ENCODE assay signal across 1 cellular context in genomic region chr2:5841126-5841525, GRCh38.
TF ChIP-seq lines count a peak whose summit lies in the region.

No MANE protein-coding gene starts in this region.

TF ChIP-seq in SK-N-SH, 30 proteins besides CTCF, POLR2A, EP300 and RAD21:
- TF ChIP-seq GABPA (IDR thresholded peaks at IDR 0.05; ENCODE audit: low read depth), result no peak
- TF ChIP-seq, protein P1, sequence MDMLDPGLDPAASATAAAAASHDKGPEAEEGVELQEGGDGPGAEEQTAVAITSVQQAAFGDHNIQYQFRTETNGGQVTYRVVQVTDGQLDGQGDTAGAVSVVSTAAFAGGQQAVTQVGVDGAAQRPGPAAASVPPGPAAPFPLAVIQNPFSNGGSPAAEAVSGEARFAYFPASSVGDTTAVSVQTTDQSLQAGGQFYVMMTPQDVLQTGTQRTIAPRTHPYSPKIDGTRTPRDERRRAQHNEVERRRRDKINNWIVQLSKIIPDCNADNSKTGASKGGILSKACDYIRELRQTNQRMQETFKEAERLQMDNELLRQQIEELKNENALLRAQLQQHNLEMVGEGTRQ (IDR thresholded peaks at IDR 0.05; ENCODE audit: borderline replicate concordance, low read depth, low read length), result no peak
- no peak for TF ChIP-seq YY1 (IDR thresholded peaks at IDR 0.05; ENCODE audit: low read depth)
- TF ChIP-seq MXI1 (IDR thresholded peaks at IDR 0.05; ENCODE audit: low read depth, low read length), result no peak
- no peak for TF ChIP-seq FOSL2 (IDR thresholded peaks at IDR 0.05; ENCODE audit: borderline replicate concordance, low read depth)
- no peak for TF ChIP-seq SIN3A (IDR thresholded peaks at IDR 0.05; ENCODE audit: borderline replicate concordance, low read depth, low read length)
- TF ChIP-seq FOXM1 (IDR thresholded peaks at IDR 0.05; ENCODE audit: low read depth), result no peak
- TF ChIP-seq ZBTB33 (IDR thresholded peaks at IDR 0.05; ENCODE audit: borderline replicate concordance, low read depth), result no peak
- no peak for TF ChIP-seq USF1 (IDR thresholded peaks at IDR 0.05; ENCODE audit: borderline replicate concordance, low read depth)
- TF ChIP-seq JUND (IDR thresholded peaks at IDR 0.05), result no peak
- TF ChIP-seq RFX5 (IDR thresholded peaks at IDR 0.05; ENCODE audit: low read length), result no peak
- TF ChIP-seq CHD2 (IDR thresholded peaks at IDR 0.05; ENCODE audit: low read length, partially characterized antibody), result no peak
- TF ChIP-seq TEAD4 (IDR thresholded peaks at IDR 0.05; ENCODE audit: borderline replicate concordance, insufficient read depth), result no peak
- TF ChIP-seq MEF2A (IDR thresholded peaks at IDR 0.05; ENCODE audit: borderline replicate concordance, low read depth), result no peak
- TF ChIP-seq, protein P2, sequence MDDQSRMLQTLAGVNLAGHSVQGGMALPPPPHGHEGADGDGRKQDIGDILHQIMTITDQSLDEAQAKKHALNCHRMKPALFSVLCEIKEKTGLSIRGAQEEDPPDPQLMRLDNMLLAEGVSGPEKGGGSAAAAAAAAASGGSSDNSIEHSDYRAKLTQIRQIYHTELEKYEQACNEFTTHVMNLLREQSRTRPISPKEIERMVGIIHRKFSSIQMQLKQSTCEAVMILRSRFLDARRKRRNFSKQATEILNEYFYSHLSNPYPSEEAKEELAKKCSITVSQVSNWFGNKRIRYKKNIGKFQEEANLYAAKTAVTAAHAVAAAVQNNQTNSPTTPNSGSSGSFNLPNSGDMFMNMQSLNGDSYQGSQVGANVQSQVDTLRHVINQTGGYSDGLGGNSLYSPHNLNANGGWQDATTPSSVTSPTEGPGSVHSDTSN (IDR thresholded peaks at IDR 0.05), result no peak
- no peak for TF ChIP-seq MAX (IDR thresholded peaks at IDR 0.05; ENCODE audit: low read depth)
- no peak for TF ChIP-seq FOXJ3 (CRISPR knock-in tag; IDR thresholded peaks at IDR 0.05)
TF ChIP-seq in SK-N-SH: peak in this region for 0.
